Comparison of ENCODE assay signal across 23 cellular contexts in the genomic region with DNA sequence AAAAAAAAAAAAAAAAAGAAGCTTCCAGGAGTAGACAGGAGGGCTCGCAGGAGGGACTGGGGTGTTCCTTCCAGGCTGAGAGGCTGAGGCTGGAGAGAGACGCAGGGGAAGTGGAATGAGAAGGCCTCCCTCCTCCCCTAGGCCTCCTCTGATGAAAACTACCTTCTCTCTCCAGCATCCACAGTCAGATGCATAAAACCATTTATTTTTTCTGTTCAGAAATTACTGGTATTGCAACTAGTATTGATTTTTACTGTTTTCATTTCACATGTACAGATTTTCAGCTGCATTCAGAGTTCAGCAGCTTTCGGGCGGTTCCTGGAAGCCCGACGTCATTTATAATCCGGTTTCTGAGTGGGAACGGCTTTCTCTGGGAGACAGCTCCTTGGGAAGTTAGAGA. TPM values are rescaled to one million over a fixed set of nuclear protein-coding genes. Genes with fewer than 3 reads are reported as not detected.
A peak's percentile ranks its signal among the peaks of the same experiment; 100 is the strongest.
DNase-seq lines count a peak whose midpoint lies in the region; ATAC-seq, FAIRE-seq and TF ChIP-seq lines count a peak whose summit lies in the region.
"Had no signal": no experiment of that assay in that cellular context is flagged by ENCODE, and none has a peak within 500 bp of the region (broad histone marks: within the 10 kb centered on the region; RNA-seq: fewer than 3 reads in every experiment).

No MANE protein-coding gene starts in this region.

- CTCF ChIA-PET in PC-3 (lab: Charles Lee), result no interaction called here

- H3K36me3 ChIP-seq in PC-3 (ENCODE audit: low read depth, low read length), result no peaks in the 10 kb centered on the region
- H3K36me3 ChIP-seq: gastroesophageal sphincter, prostate gland, SJCRH30, upper lobe of right lung had no signal

- no peak overlapping the region for H2AFZ ChIP-seq in PC-3 (ENCODE audit: low read length)
- H2AFZ ChIP-seq: GM23248 had no signal

- no peaks in the 10 kb centered on the region for H3K27me3 ChIP-seq in PC-3 (ENCODE audit: low read length)

- no peaks in the 10 kb centered on the region for H3F3A ChIP-seq in PC-3 (ENCODE audit: low read length, unreplicated experiment)

- no peak overlapping the region for H3K27ac ChIP-seq in PC-3 (ENCODE audit: low read length)
- H3K27ac ChIP-seq in substantia nigra (ENCODE audit: low read depth, low read length, poor library complexity, severe bottlenecking), result no peak overlapping the region
- H3K27ac ChIP-seq: 22Rv1, GM23248, prostate gland, SJCRH30 had no signal

- peak; percentile 68 for FAIRE-seq in GM18507 (lab: Jason Lieb, UNC)
- FAIRE-seq: HTR-8/SVneo, TTC549 had no signal

- peaks cover 13% of the 10 kb centered on the region for H3K4me1 Mint-ChIP-seq in activated T-helper 17 cell treated with anti-CD3 and anti-CD28 coated beads, Interleukin-2, amount 50 U/mL, for 72 hours
- H3K4me1 Mint-ChIP-seq in nephron progenitor cell, result peaks cover 34% of the 10 kb centered on the region

- no peak for TF ChIP-seq CTCF in nephron progenitor cell (IDR thresholded peaks at IDR 0.05)
- no peak for TF ChIP-seq CTCF in PC-3 (conservative IDR thresholded peaks at IDR 0.05; ENCODE audit: low read depth, low read length)

- intact Hi-C loops in PC-3 (cut with micrococcal nuclease), result loop anchor here (5.0 kb wide), 1 partner anchor 62 kb away; no protein-coding TSS in a partner anchor

- peak overlapping the region; percentile 41 for H3K4me3 Mint-ChIP-seq in activated T-helper 17 cell treated with anti-CD3 and anti-CD28 coated beads, Interleukin-2, amount 50 U/mL, for 72 hours
- H3K4me3 Mint-ChIP-seq in nephron progenitor cell, result peak overlapping the region; percentile 68

- peak overlapping the region; percentile 47 for H3K27ac Mint-ChIP-seq in activated T-helper 17 cell treated with anti-CD3 and anti-CD28 coated beads, Interleukin-2, amount 50 U/mL, for 72 hours
- H3K27ac Mint-ChIP-seq in nephron progenitor cell, result no peak overlapping the region
- H3K27ac Mint-ChIP-seq: stimulated activated naive B cell treated with anti-CD40 and anti-IgM and Interleukin-4, amounts not matched to agents 10 μg/mL and 1 μg/mL and 100 μg/mL, for 72 hours had no signal

- no peaks in the 10 kb centered on the region for H3K79me2 ChIP-seq in PC-3 (ENCODE audit: low read length)

- no peak overlapping the region for H3K4me2 ChIP-seq in PC-3 (ENCODE audit: low read length)

- no peaks in the 10 kb centered on the region for H3K9me3 Mint-ChIP-seq in activated T-helper 17 cell treated with anti-CD3 and anti-CD28 coated beads, Interleukin-2, amount 50 U/mL, for 72 hours
- H3K9me3 Mint-ChIP-seq in nephron progenitor cell, result no peaks in the 10 kb centered on the region
- H3K9me3 Mint-ChIP-seq: stimulated activated naive B cell treated with anti-CD40 and anti-IgM and Interleukin-4, amounts not matched to agents 10 μg/mL and 1 μg/mL and 100 μg/mL, for 72 hours had no signal

- POLR2A ChIA-PET in PC-3 (lab: Charles Lee; ENCODE audit: unreplicated experiment), result no interaction called here

- H3K4me3 ChIP-seq in PC-3 (ENCODE audit: low read length), result no peak overlapping the region
- H3K4me3 ChIP-seq: prostate gland, SJCRH30 had no signal

- H3K27me3 Mint-ChIP-seq in activated T-helper 17 cell treated with anti-CD3 and anti-CD28 coated beads, Interleukin-2, amount 50 U/mL, for 72 hours, result no peaks in the 10 kb centered on the region
- H3K27me3 Mint-ChIP-seq in nephron progenitor cell (ENCODE audit: low read depth, poor library complexity), result peaks cover 68% of the 10 kb centered on the region

- no peaks in the 10 kb centered on the region for H3K9me3 ChIP-seq in PC-3 (ENCODE audit: low read length)
- H3K9me3 ChIP-seq: gastroesophageal sphincter, prostate gland, SJCRH30, upper lobe of right lung had no signal

- H4K20me1 ChIP-seq in PC-3 (ENCODE audit: low read length), result no peaks in the 10 kb centered on the region

- DNase-seq in NCI-H2171 treated with DMSO at 0.1 percent for 48 hours (lab: John Stamatoyannopoulos, UW), result peak; percentile 37
- no peak for DNase-seq in NCI-H2171 (lab: John Stamatoyannopoulos, UW)
- DNase-seq in GM18507 (ENCODE audit: extremely low spot score, insufficient read length, low read depth), result no peak
- no peak for DNase-seq in nephron progenitor cell
- DNase-seq in PC-3, result no peak
- DNase-seq in glomerular visceral epithelial cell (ENCODE audit: extremely low spot score), result no peak
- no peak for DNase-seq in substantia nigra (lab: John Stamatoyannopoulos, UW)
- DNase-seq: activated CD4-positive, alpha-beta T cell treated with anti-CD3 and anti-CD28 coated beads, Interleukin-2, amount 50 U/mL, for 4 hours; activated effector memory CD4-positive, alpha-beta T cell treated with Interleukin-2 at 50 U/mL for 16 hours; NCI-H446; SJCRH30; stimulated activated CD4-positive, alpha-beta T cell treated with anti-CD3 and anti-CD28 coated beads, Interleukin-12 subunit alpha, Interleukin-12 subunit beta, amount 100 ng/mL, for 4 hours; stimulated activated naive B cell treated with anti-CD40 and anti-IgM and Interleukin-4, amounts not matched to agents 10 μg/mL and 1 μg/mL and 100 μg/mL, for 72 hours; upper lobe of right lung had no signal

- ATAC-seq in activated T-helper 17 cell treated with anti-CD3 and anti-CD28 coated beads, Interleukin-2, amount 50 U/mL, for 72 hours (replicated peaks), result no peak
- no peak for ATAC-seq in PC-3
- ATAC-seq: gastroesophageal sphincter; left ventricle myocardium superior; stimulated activated naive B cell treated with anti-CD40 and anti-IgM and Interleukin-4, amounts not matched to agents 10 μg/mL and 1 μg/mL and 100 μg/mL, for 72 hours had no signal

- no TSS peak for BruUV-seq in PC-3 (replicated peaks; lab: Mats Ljungman, UMichigan)

- no peak overlapping the region for H3K9ac ChIP-seq in PC-3 (ENCODE audit: low read length)

- H3K36me3 Mint-ChIP-seq in activated T-helper 17 cell treated with anti-CD3 and anti-CD28 coated beads, Interleukin-2, amount 50 U/mL, for 72 hours (ENCODE audit: low read depth), result no peaks in the 10 kb centered on the region
- H3K36me3 Mint-ChIP-seq in nephron progenitor cell (ENCODE audit: low read depth), result no peaks in the 10 kb centered on the region
- H3K36me3 Mint-ChIP-seq: stimulated activated naive B cell treated with anti-CD40 and anti-IgM and Interleukin-4, amounts not matched to agents 10 μg/mL and 1 μg/mL and 100 μg/mL, for 72 hours had no signal

- no peaks in the 10 kb centered on the region for H3K9me2 ChIP-seq in PC-3 (replicated peaks; ENCODE audit: low read length)

- peaks cover 13% of the 10 kb centered on the region for H3K4me1 ChIP-seq in PC-3 (ENCODE audit: insufficient read depth, low read length)

RNA-seq across cellular contexts. Expression of a gene that starts 6.8 kb away (rescaled TPM):
- total RNA-seq in activated T-helper 17 cell treated with anti-CD3 and anti-CD28 coated beads, Interleukin-2, amount 50 U/mL, for 72 hours, result under 1 TPM; 0.15 to 0.40 TPM
- 0.11 TPM in 1 of 2 replicates, not detected in the other for total RNA-seq in PC-3 (2014; rRNA removed)
- total RNA-seq: GM23248, myocyte had no signal
